Comparison of ENCODE assay signal across 21 cellular contexts in the genomic region with DNA sequence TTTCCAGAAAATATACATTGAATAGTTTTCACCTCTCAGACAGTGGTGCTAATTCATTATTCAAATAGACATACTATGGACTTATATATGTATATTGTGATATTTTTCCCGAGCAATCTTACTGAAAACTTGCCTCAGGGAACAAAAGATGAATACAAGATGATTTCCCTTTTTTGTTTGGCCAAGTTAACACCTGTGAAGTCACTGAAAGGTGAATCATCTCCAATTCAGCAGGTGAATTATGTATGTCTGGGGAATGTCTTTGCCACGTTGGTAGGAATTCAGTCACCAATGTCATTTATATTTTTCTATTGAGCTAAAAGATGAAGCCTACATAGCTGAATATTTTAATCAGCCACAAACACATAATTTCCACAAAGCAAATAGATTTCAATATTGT.
"Had no signal": no experiment of that assay in that cellular context is flagged by ENCODE, and none has a peak within 500 bp of the region (broad histone marks: within the 10 kb centered on the region; RNA-seq: fewer than 3 reads in every experiment).

No MANE protein-coding gene starts in this region.

- H2AFZ ChIP-seq: neural progenitor cell had no signal

- DNase-seq: dorsolateral prefrontal cortex; effector CD4-positive, alpha-beta T cell; foreskin melanocyte; hypothalamus; immature natural killer cell; mesendoderm; midbrain; naive thymus-derived CD4-positive, alpha-beta T cell; posterior cingulate gyrus; psoas muscle; right cardiac atrium; stimulated activated CD4-positive, alpha-beta T cell treated with anti-CD3 and anti-CD28 coated beads, Interleukin-15, amount 100 ng/mL, for 24 hours; stimulated activated CD4-positive, alpha-beta T cell treated with anti-CD3 and anti-CD28 coated beads, Interleukin-2, amount 100 ng/mL, for 48 hours; stimulated activated naive B cell treated with anti-CD40 and anti-IgM and Interleukin-4, amounts not matched to agents 10 μg/mL and 1 μg/mL and 100 μg/mL, for 72 hours had no signal

- H3K9ac ChIP-seq: neural progenitor cell had no signal

- H3K4me1 ChIP-seq: esophagus muscularis mucosa, suprapubic skin, vagina had no signal

- H3K9me3 ChIP-seq: esophagus muscularis mucosa, psoas muscle, suprapubic skin, vagina had no signal

- H3K4me2 ChIP-seq: neural progenitor cell had no signal

- ATAC-seq: left lobe of liver; naive thymus-derived CD4-positive, alpha-beta T cell; psoas muscle; right cardiac atrium; stimulated activated naive B cell treated with anti-CD40 and anti-IgM and Interleukin-4, amounts not matched to agents 10 μg/mL and 1 μg/mL and 100 μg/mL, for 72 hours had no signal

- H3K27me3 ChIP-seq: dorsolateral prefrontal cortex, esophagus muscularis mucosa, neural progenitor cell, suprapubic skin, vagina had no signal

- H3K27ac ChIP-seq: dorsolateral prefrontal cortex, epithelial cell of prostate, esophagus muscularis mucosa, neural progenitor cell, psoas muscle, skin epidermis, suprapubic skin, vagina had no signal

- H3K4me3 ChIP-seq: dorsolateral prefrontal cortex, esophagus muscularis mucosa, neural progenitor cell, psoas muscle, skin epidermis, suprapubic skin, vagina had no signal

- H3K36me3 ChIP-seq: esophagus muscularis mucosa, neural progenitor cell, suprapubic skin, vagina had no signal
